17 cellular contexts compared by ENCODE assay signal in genomic region chr10:12476661-12477060, GRCh38.
"Had no signal": no experiment of that assay in that cellular context is flagged by ENCODE, and none has a peak within 500 bp of the region (broad histone marks: within the 10 kb centered on the region; RNA-seq: fewer than 3 reads in every experiment).

No MANE protein-coding gene starts in this region.

- H3K4me1 ChIP-seq: sigmoid colon, stomach had no signal

- DNase-seq: cortex of kidney; effector CD8-positive, alpha-beta T cell; heart left ventricle; hippocampal formation; left colon; mucosa of descending colon; naive thymus-derived CD8-positive, alpha-beta T cell; sigmoid colon; stimulated activated naive CD4-positive, alpha-beta T cell; stomach; substantia nigra; transverse colon had no signal

- H3K9me3 ChIP-seq: heart left ventricle, mucosa of descending colon, right atrium auricular region, sigmoid colon, thoracic aorta, transverse colon had no signal

- ATAC-seq: heart left ventricle; left colon; mucosa of descending colon; naive thymus-derived CD8-positive, alpha-beta T cell had no signal

- H3K4me3 Mint-ChIP-seq: neural crest cell had no signal

- H3K27me3 Mint-ChIP-seq: naive thymus-derived CD8-positive, alpha-beta T cell had no signal

- H3K27ac ChIP-seq: dorsolateral prefrontal cortex, heart left ventricle, right atrium auricular region, sigmoid colon, skin epidermis, stomach, thoracic aorta, transverse colon had no signal

- H3K27me3 ChIP-seq: dorsolateral prefrontal cortex, heart left ventricle, right atrium auricular region, sigmoid colon, stomach, transverse colon had no signal

- H3K36me3 ChIP-seq: heart left ventricle, right atrium auricular region, sigmoid colon, stomach, thoracic aorta, transverse colon had no signal

- H3K4me1 Mint-ChIP-seq: neural crest cell had no signal

- H3K4me3 ChIP-seq: dorsolateral prefrontal cortex, heart left ventricle, mucosa of descending colon, right atrium auricular region, sigmoid colon, skin epidermis, stomach, thoracic aorta, transverse colon had no signal
